23 cellular contexts compared by ENCODE assay signal in genomic region chr3:7328339-7328738, GRCh38.
"Had no signal": no experiment of that assay in that cellular context is flagged by ENCODE, and none has a peak within 500 bp of the region (broad histone marks: within the 10 kb centered on the region; RNA-seq: fewer than 3 reads in every experiment).

No MANE protein-coding gene starts in this region.

- H3K27ac ChIP-seq: cardiac muscle cell, coronary artery, dorsolateral prefrontal cortex, neural progenitor cell, right atrium auricular region, spleen, tibial nerve had no signal

- H2AFZ ChIP-seq: neural progenitor cell had no signal

- H3K4me2 ChIP-seq: neural progenitor cell had no signal

- H3K4me1 ChIP-seq: neural progenitor cell, right atrium auricular region, spleen, tibial nerve had no signal

- H3K27me3 ChIP-seq: cardiac muscle cell, dorsolateral prefrontal cortex, neural progenitor cell, right atrium auricular region, spleen, tibial nerve had no signal

- H3K36me3 ChIP-seq: cardiac muscle cell, neural progenitor cell, right atrium auricular region, spleen, tibial nerve had no signal

- DNase-seq: activated B cell treated with CpG ODN at 0.5 μM for 24 hours; activated CD4-positive, alpha-beta T cell treated with anti-CD3 and anti-CD28 coated beads, Interleukin-2, amount 50 U/mL, for 1 hour; activated CD8-positive, alpha-beta T cell treated with anti-CD3 and anti-CD28 coated beads for 36 hours; activated naive CD4-positive, alpha-beta T cell; activated T-cell treated with anti-CD3 and anti-CD28 coated beads, Interleukin-2, amount 50 U/mL, for 4 hours; anterior cingulate cortex; cerebellar nuclear complex; dorsolateral prefrontal cortex; effector memory CD8-positive, alpha-beta T cell; foreskin fibroblast; head of caudate nucleus; hypothalamus; left ventricle myocardium superior; natural killer cell; occipital lobe; spleen; stimulated activated naive CD4-positive, alpha-beta T cell treated with Interleukin-2 at 50 U/mL for 16 hours; T-helper 1 cell had no signal

- H3K9me3 ChIP-seq: right atrium auricular region, tibial nerve had no signal

- H3K4me3 ChIP-seq: cardiac muscle cell, coronary artery, dorsolateral prefrontal cortex, neural progenitor cell, right atrium auricular region, spleen, tibial nerve had no signal
